In genomic region chr13:96994030-96994848, GRCh38 we compare ENCODE assay signal across 10 cellular contexts. TPM values are rescaled to one million over a fixed set of nuclear protein-coding genes. Genes with fewer than 3 reads are reported as not detected.
DNase-seq lines count a peak whose midpoint lies in the region; ATAC-seq lines count a peak whose summit lies in the region.
"Had no signal": no experiment of that assay in that cellular context is flagged by ENCODE, and none has a peak within 500 bp of the region (broad histone marks: within the 10 kb centered on the region; RNA-seq: fewer than 3 reads in every experiment).

OXGR1 (minus strand) TSS chr13:96994476; CDS start chr13:96987759, 6,717 bp downstream.

- H3K36me3 Mint-ChIP-seq in T-helper 17 cell (ENCODE audit: low read depth): no peaks in the 10 kb centered on the region

- ATAC-seq in T-helper 17 cell: no peak
- ATAC-seq in left ventricle myocardium superior: peak; percentile 32
- no peak for ATAC-seq in HG03039 (IDR thresholded peaks at IDR 0.05; ENCODE audit: unreplicated experiment)

- H3K4me1 Mint-ChIP-seq in T-helper 17 cell: peaks cover 3% of the 10 kb centered on the region

- intact Hi-C loops in left ventricle myocardium superior (cut with micrococcal nuclease): no loop called here

- no peak within 1 kb of the TSS for H3K9ac ChIP-seq in rectal smooth muscle tissue (ENCODE audit: low read length)

- H3K4me3 Mint-ChIP-seq in T-helper 17 cell: peak within 1 kb of the TSS; percentile 64

- no peaks in the 10 kb centered on the region for H3K9me3 ChIP-seq in T-helper 17 cell (ENCODE audit: control insufficient read depth, low read length, poor library complexity, severe bottlenecking)

- H3K27ac ChIP-seq in rectal smooth muscle tissue (ENCODE audit: low read depth, low read length): no peak within 1 kb of the TSS

- no peaks in the 10 kb centered on the region for H3K36me3 ChIP-seq in rectal smooth muscle tissue (ENCODE audit: control insufficient read depth, insufficient read depth, low read length)

- no peaks in the 10 kb centered on the region for H3K27me3 ChIP-seq in rectal smooth muscle tissue (ENCODE audit: control insufficient read depth, insufficient read depth, low read length)

- DNase-seq in COLO668 (lab: John Stamatoyannopoulos, UW; ENCODE audit: unreplicated experiment) (peak; percentile 46), T-helper 17 cell (no peak), left ventricle myocardium superior (peak; percentile 27), T1000 (lab: John Stamatoyannopoulos, UW) (no peak), NCI-H1930 (lab: John Stamatoyannopoulos, UW) (no peak), SIG-M5 (lab: John Stamatoyannopoulos, UW) (no peak)
- DNase-seq: stimulated activated CD4-positive, alpha-beta T cell treated with anti-CD3 and anti-CD28 coated beads, Interleukin-4, amount 100 ng/mL, for 1 hour had no signal

- H3K27me3 Mint-ChIP-seq in T-helper 17 cell: peaks cover 57% of the 10 kb centered on the region

- no peaks in the 10 kb centered on the region for H3K4me1 ChIP-seq in rectal smooth muscle tissue (ENCODE audit: control insufficient read depth, insufficient read depth, low read length)

- H3K27ac Mint-ChIP-seq in T-helper 17 cell: no peak within 1 kb of the TSS
- H3K27ac Mint-ChIP-seq: activated naive CD4-positive, alpha-beta T cell treated with anti-CD3 and anti-CD28 coated beads, Interleukin-2, amount 50 U/mL, for 72 hours had no signal

- peak within 1 kb of the TSS; percentile 67 for H3K4me3 ChIP-seq in rectal smooth muscle tissue (ENCODE audit: low read length)

RNA-seq across cellular contexts. Expression of gene OXGR1, which starts in this region (rescaled TPM):
- total RNA-seq in T-helper 17 cell (not detected), left ventricle myocardium superior (0.20 TPM)
- total RNA-seq: activated naive CD4-positive, alpha-beta T cell treated with anti-CD3 and anti-CD28 coated beads, Interleukin-2, amount 50 U/mL, for 72 hours had no signal

Comparison
In these comparisons a context has a peak if more than half of its experiments do, and no peak if none do; other contexts are left out.
1. Peak in DNase-seq and ATAC-seq in left ventricle myocardium superior; RNA of the gene not detected or under 1 TPM.